1 cellular context compared by ENCODE assay signal in genomic region chr7:158704524-158705233, GRCh38.
TF ChIP-seq lines count a peak whose summit lies in the region.

NCAPG2 (minus strand) TSS chr7:158704804; CDS start chr7:158701899, 2,905 bp downstream.

TF ChIP-seq in HepG2, 621 proteins besides CTCF, POLR2A, EP300 and RAD21 (continued from another document and continues in another):
- TF ChIP-seq, protein P1, sequence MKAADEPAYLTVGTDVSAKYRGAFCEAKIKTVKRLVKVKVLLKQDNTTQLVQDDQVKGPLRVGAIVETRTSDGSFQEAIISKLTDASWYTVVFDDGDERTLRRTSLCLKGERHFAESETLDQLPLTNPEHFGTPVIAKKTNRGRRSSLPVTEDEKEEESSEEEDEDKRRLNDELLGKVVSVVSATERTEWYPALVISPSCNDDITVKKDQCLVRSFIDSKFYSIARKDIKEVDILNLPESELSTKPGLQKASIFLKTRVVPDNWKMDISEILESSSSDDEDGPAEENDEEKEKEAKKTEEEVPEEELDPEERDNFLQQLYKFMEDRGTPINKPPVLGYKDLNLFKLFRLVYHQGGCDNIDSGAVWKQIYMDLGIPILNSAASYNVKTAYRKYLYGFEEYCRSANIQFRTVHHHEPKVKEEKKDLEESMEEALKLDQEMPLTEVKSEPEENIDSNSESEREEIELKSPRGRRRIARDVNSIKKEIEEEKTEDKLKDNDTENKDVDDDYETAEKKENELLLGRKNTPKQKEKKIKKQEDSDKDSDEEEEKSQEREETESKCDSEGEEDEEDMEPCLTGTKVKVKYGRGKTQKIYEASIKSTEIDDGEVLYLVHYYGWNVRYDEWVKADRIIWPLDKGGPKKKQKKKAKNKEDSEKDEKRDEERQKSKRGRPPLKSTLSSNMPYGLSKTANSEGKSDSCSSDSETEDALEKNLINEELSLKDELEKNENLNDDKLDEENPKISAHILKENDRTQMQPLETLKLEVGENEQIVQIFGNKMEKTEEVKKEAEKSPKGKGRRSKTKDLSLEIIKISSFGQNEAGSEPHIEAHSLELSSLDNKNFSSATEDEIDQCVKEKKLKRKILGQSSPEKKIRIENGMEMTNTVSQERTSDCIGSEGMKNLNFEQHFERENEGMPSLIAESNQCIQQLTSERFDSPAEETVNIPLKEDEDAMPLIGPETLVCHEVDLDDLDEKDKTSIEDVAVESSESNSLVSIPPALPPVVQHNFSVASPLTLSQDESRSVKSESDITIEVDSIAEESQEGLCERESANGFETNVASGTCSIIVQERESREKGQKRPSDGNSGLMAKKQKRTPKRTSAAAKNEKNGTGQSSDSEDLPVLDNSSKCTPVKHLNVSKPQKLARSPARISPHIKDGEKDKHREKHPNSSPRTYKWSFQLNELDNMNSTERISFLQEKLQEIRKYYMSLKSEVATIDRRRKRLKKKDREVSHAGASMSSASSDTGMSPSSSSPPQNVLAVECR (CRISPR knock-in tag; IDR thresholded peaks at IDR 0.05; ENCODE audit: borderline replicate concordance) = peak; percentile 99
- no peak for TF ChIP-seq DBP (CRISPR knock-in tag; IDR thresholded peaks at IDR 0.05; ENCODE audit: not compliant biosample characterization)
- peak; percentile 93 for TF ChIP-seq MYC (CRISPR knock-in tag; IDR thresholded peaks at IDR 0.05; ENCODE audit: borderline replicate concordance)
- TF ChIP-seq SOX5 (CRISPR knock-in tag; IDR thresholded peaks at IDR 0.05; ENCODE audit: borderline replicate concordance) = peak; percentile 31; the same call in 1 of the 2 replicates
- no peak for TF ChIP-seq ZNF670 (CRISPR knock-in tag; IDR thresholded peaks at IDR 0.05; ENCODE audit: borderline replicate concordance)
- TF ChIP-seq, protein P2, sequence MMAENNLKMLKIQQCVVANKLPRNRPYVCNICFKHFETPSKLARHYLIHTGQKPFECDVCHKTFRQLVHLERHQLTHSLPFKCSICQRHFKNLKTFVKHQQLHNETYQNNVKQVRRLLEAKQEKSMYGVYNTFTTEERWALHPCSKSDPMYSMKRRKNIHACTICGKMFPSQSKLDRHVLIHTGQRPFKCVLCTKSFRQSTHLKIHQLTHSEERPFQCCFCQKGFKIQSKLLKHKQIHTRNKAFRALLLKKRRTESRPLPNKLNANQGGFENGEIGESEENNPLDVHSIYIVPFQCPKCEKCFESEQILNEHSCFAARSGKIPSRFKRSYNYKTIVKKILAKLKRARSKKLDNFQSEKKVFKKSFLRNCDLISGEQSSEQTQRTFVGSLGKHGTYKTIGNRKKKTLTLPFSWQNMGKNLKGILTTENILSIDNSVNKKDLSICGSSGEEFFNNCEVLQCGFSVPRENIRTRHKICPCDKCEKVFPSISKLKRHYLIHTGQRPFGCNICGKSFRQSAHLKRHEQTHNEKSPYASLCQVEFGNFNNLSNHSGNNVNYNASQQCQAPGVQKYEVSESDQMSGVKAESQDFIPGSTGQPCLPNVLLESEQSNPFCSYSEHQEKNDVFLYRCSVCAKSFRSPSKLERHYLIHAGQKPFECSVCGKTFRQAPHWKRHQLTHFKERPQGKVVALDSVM (CRISPR knock-in tag; IDR thresholded peaks at IDR 0.05) = peak; percentile 41; the same call in 1 of the 2 replicates
- TF ChIP-seq, protein P3, sequence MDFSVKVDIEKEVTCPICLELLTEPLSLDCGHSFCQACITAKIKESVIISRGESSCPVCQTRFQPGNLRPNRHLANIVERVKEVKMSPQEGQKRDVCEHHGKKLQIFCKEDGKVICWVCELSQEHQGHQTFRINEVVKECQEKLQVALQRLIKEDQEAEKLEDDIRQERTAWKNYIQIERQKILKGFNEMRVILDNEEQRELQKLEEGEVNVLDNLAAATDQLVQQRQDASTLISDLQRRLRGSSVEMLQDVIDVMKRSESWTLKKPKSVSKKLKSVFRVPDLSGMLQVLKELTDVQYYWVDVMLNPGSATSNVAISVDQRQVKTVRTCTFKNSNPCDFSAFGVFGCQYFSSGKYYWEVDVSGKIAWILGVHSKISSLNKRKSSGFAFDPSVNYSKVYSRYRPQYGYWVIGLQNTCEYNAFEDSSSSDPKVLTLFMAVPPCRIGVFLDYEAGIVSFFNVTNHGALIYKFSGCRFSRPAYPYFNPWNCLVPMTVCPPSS (IDR thresholded peaks at IDR 0.05) = no peak
- peak; percentile 85 for TF ChIP-seq ERF (CRISPR knock-in tag; IDR thresholded peaks at IDR 0.05)
- TF ChIP-seq ZNF564 (CRISPR knock-in tag; IDR thresholded peaks at IDR 0.05) = no peak; the same call in 1 of the 2 replicates
- TF ChIP-seq ZNF567 (CRISPR knock-in tag; IDR thresholded peaks at IDR 0.05; ENCODE audit: borderline replicate concordance) = peak; percentile 59; the same call in 1 of the 2 replicates
- TF ChIP-seq, protein P4, sequence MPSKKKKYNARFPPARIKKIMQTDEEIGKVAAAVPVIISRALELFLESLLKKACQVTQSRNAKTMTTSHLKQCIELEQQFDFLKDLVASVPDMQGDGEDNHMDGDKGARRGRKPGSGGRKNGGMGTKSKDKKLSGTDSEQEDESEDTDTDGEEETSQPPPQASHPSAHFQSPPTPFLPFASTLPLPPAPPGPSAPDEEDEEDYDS (CRISPR knock-in tag; IDR thresholded peaks at IDR 0.05) = peak; percentile 79
- TF ChIP-seq ZBTB7B (CRISPR knock-in tag; IDR thresholded peaks at IDR 0.05) = peak; percentile 53; the same call in 1 of the 2 replicates
- TF ChIP-seq U2AF1 (optimal IDR thresholded peaks at IDR 0.05; ENCODE audit: low read depth, low read length) = no peak
- TF ChIP-seq ZBTB26 (CRISPR knock-in tag; IDR thresholded peaks at IDR 0.05; ENCODE audit: borderline replicate concordance) = no peak
- TF ChIP-seq ATF7-NPFF (CRISPR knock-in tag; IDR thresholded peaks at IDR 0.05; ENCODE audit: low read depth) = peak; percentile 92
- TF ChIP-seq, protein P5, sequence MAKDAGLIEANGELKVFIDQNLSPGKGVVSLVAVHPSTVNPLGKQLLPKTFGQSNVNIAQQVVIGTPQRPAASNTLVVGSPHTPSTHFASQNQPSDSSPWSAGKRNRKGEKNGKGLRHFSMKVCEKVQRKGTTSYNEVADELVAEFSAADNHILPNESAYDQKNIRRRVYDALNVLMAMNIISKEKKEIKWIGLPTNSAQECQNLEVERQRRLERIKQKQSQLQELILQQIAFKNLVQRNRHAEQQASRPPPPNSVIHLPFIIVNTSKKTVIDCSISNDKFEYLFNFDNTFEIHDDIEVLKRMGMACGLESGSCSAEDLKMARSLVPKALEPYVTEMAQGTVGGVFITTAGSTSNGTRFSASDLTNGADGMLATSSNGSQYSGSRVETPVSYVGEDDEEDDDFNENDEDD (CRISPR knock-in tag; IDR thresholded peaks at IDR 0.05; ENCODE audit: borderline replicate concordance) = peak; percentile 98
- TF ChIP-seq ZNF331 (CRISPR knock-in tag; IDR thresholded peaks at IDR 0.05) = 0 out of 2 replicates have a peak, but pooled peaks have one; percentile 40
- no peak for TF ChIP-seq MTERF4 (CRISPR knock-in tag; IDR thresholded peaks at IDR 0.05)
- TF ChIP-seq, protein P6, sequence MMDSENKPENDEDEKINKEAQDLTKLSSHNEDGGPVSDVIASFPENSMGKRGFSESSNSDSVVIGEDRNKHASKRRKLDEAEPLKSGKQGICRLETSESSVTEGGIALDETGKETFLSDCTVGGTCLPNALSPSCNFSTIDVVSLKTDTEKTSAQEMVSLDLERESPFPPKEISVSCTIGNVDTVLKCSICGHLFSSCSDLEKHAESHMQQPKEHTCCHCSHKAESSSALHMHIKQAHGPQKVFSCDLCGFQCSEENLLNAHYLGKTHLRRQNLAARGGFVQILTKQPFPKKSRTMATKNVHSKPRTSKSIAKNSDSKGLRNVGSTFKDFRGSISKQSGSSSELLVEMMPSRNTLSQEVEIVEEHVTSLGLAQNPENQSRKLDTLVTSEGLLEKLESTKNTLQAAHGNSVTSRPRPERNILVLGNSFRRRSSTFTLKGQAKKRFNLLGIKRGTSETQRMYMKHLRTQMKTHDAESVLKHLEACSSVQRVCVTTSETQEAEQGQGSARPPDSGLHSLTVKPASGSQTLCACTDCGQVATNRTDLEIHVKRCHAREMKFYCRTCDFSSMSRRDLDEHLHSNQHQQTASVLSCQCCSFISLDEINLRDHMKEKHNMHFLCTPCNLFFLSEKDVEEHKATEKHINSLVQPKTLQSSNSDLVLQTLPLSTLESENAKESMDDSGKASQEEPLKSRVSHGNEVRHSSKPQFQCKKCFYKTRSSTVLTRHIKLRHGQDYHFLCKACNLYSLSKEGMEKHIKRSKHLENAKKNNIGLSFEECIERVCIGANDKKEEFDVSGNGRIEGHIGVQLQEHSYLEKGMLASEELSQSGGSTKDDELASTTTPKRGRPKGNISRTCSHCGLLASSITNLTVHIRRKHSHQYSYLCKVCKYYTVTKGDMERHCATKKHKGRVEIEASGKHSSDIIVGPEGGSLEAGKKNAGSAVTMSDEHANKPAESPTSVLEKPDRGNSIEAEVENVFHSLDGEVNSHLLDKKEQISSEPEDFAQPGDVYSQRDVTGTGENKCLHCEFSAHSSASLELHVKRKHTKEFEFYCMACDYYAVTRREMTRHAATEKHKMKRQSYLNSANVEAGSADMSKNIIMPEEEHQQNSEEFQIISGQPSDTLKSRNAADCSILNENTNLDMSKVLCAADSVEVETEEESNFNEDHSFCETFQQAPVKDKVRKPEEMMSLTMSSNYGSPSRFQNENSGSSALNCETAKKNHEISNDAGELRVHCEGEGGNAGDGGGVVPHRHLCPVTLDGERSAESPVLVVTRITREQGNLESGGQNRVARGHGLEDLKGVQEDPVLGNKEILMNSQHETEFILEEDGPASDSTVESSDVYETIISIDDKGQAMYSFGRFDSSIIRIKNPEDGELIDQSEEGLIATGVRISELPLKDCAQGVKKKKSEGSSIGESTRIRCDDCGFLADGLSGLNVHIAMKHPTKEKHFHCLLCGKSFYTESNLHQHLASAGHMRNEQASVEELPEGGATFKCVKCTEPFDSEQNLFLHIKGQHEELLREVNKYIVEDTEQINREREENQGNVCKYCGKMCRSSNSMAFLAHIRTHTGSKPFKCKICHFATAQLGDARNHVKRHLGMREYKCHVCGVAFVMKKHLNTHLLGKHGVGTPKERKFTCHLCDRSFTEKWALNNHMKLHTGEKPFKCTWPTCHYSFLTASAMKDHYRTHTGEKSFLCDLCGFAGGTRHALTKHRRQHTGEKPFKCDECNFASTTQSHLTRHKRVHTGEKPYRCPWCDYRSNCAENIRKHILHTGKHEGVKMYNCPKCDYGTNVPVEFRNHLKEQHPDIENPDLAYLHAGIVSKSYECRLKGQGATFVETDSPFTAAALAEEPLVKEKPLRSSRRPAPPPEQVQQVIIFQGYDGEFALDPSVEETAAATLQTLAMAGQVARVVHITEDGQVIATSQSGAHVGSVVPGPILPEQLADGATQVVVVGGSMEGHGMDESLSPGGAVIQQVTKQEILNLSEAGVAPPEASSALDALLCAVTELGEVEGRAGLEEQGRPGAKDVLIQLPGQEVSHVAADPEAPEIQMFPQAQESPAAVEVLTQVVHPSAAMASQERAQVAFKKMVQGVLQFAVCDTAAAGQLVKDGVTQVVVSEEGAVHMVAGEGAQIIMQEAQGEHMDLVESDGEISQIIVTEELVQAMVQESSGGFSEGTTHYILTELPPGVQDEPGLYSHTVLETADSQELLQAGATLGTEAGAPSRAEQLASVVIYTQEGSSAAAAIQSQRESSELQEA (CRISPR knock-in tag; IDR thresholded peaks at IDR 0.05; ENCODE audit: not compliant biosample characterization) = no peak
- TF ChIP-seq WIZ (CRISPR knock-in tag; IDR thresholded peaks at IDR 0.05) = 0 out of 2 replicates have a peak, but pooled peaks have one; percentile 32
- TF ChIP-seq, protein P7, sequence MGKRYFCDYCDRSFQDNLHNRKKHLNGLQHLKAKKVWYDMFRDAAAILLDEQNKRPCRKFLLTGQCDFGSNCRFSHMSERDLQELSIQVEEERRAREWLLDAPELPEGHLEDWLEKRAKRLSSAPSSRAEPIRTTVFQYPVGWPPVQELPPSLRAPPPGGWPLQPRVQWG (CRISPR knock-in tag; IDR thresholded peaks at IDR 0.05; ENCODE audit: borderline replicate concordance, low read depth) = no peak
- no peak for TF ChIP-seq ZBTB39 (CRISPR knock-in tag; IDR thresholded peaks at IDR 0.05)
- TF ChIP-seq ZNF354B (CRISPR knock-in tag; IDR thresholded peaks at IDR 0.05) = peak; percentile 90; the same call in 1 of the 2 replicates
- no peak for TF ChIP-seq ONECUT2 (CRISPR knock-in tag; IDR thresholded peaks at IDR 0.05)
- peak; percentile 78 for TF ChIP-seq MAX (IDR thresholded peaks at IDR 0.05)
- TF ChIP-seq HES4 (CRISPR knock-in tag; IDR thresholded peaks at IDR 0.05; ENCODE audit: borderline replicate concordance) = no peak
- peak; percentile 62 for TF ChIP-seq SP5 (CRISPR knock-in tag; IDR thresholded peaks at IDR 0.05; ENCODE audit: borderline replicate concordance, low read depth)
